ENCODE assay signal across 14 cellular contexts in genomic region chr9:126665696-126666035, GRCh38. TPM values are rescaled to one million over a fixed set of nuclear protein-coding genes. Genes with fewer than 3 reads are reported as not detected.
DNase-seq lines count a peak whose midpoint lies in the region; ATAC-seq and TF ChIP-seq lines count a peak whose summit lies in the region.
"Had no signal": no experiment of that assay in that cellular context is flagged by ENCODE, and none has a peak within 500 bp of the region (broad histone marks: within the 10 kb centered on the region; RNA-seq: fewer than 3 reads in every experiment).

No MANE protein-coding gene starts in this region.

- TF ChIP-seq CTCF in GM23338 (conservative IDR thresholded peaks at IDR 0.05; ENCODE audit: low read depth in 2 of 2) (no peak), dorsolateral prefrontal cortex (IDR thresholded peaks at IDR 0.05 in 54 of 56, conservative IDR thresholded peaks at IDR 0.05 in 2 of 56; ENCODE audit: low read depth in 1 of 56, partially characterized antibody in 56 of 56) (no peak), smooth muscle cell (IDR thresholded peaks at IDR 0.05; ENCODE audit: borderline replicate concordance, insufficient read depth, poor library complexity, severe bottlenecking) (no peak), mucosa of descending colon (IDR thresholded peaks at IDR 0.05) (no peak)

- H3F3A ChIP-seq in GM23338 (replicated peaks; ENCODE audit: low read depth) (peaks cover 17% of the 10 kb centered on the region), smooth muscle cell (ENCODE audit: low read depth) (no peaks in the 10 kb centered on the region)

- H3K79me2 ChIP-seq in GM23338 (replicated peaks; ENCODE audit: insufficient read depth) (no peaks in the 10 kb centered on the region), smooth muscle cell (ENCODE audit: low read depth) (no peaks in the 10 kb centered on the region)

- H3K27me3 Mint-ChIP-seq in GM23338 (ENCODE audit: insufficient read depth, low read depth, poor library complexity), result peaks cover 23% of the 10 kb centered on the region

- no peak overlapping the region for H3K9ac ChIP-seq in smooth muscle cell (ENCODE audit: low read depth)

- H3K27ac ChIP-seq in GM23338 (ENCODE audit: low read depth) (no peak overlapping the region), dorsolateral prefrontal cortex (no peak overlapping the region), smooth muscle cell (ENCODE audit: low read depth) (no peak overlapping the region)

- 41% methylated on average over 14 of the region's 14 CpGs for WGBS in smooth muscle cell (ENCODE audit: low lambda C conversion rate)

- no peaks in the 10 kb centered on the region for H3K9me2 ChIP-seq in GM23338 (ENCODE audit: insufficient read depth)

- H3K27me3 ChIP-seq in GM23338 (ENCODE audit: insufficient read depth) (peaks cover 14% of the 10 kb centered on the region; the same call in 1 of the 2 replicates), dorsolateral prefrontal cortex (peaks cover 0 to 52% (median 11%) of the 10 kb centered on the region in 45 donors), smooth muscle cell (ENCODE audit: low read depth) (peaks cover 33% of the 10 kb centered on the region)

- H3K4me3 ChIP-seq in GM23338, result peak overlapping the region; percentile 53
- H3K4me3 ChIP-seq in dorsolateral prefrontal cortex, result peak overlapping the region in 30 of 59 donors; percentile 14 to 63 (median 36)
- peak overlapping the region; percentile 40 for H3K4me3 ChIP-seq in iPS-18c (ENCODE audit: insufficient read depth, low read depth, low read length)
- H3K4me3 ChIP-seq in smooth muscle cell, result peak overlapping the region; percentile 32
- H3K4me3 ChIP-seq in mucosa of descending colon, result no peak overlapping the region

- no peaks in the 10 kb centered on the region for H4K20me1 ChIP-seq in GM23338 (replicated peaks; ENCODE audit: insufficient read depth)
- no peaks in the 10 kb centered on the region for H4K20me1 ChIP-seq in smooth muscle cell (ENCODE audit: low read depth)

- no peaks in the 10 kb centered on the region for H3K36me3 Mint-ChIP-seq in GM23338 (ENCODE audit: low read depth)
- H3K36me3 Mint-ChIP-seq: CD8-positive, alpha-beta T cell had no signal

- ATAC-seq in GM23338, result peak; percentile 16
- ATAC-seq in GM19023 (IDR thresholded peaks at IDR 0.05; ENCODE audit: unreplicated experiment), result no peak
- ATAC-seq in mucosa of descending colon, result no peak
- ATAC-seq: CD8-positive, alpha-beta T cell; PC-3 had no signal

- H3K4me1 ChIP-seq in GM23338 (ENCODE audit: insufficient read depth) (peaks cover 47% of the 10 kb centered on the region), smooth muscle cell (ENCODE audit: low read depth) (peaks cover 23% of the 10 kb centered on the region), mucosa of descending colon (ENCODE audit: low read depth) (peaks cover 6% of the 10 kb centered on the region)

- H3K36me3 ChIP-seq in GM23338 (ENCODE audit: insufficient read depth) (no peaks in the 10 kb centered on the region), smooth muscle cell (ENCODE audit: low read depth) (no peaks in the 10 kb centered on the region), mucosa of descending colon (ENCODE audit: low read depth) (no peaks in the 10 kb centered on the region)

- H3K9me3 Mint-ChIP-seq in GM23338, result no peaks in the 10 kb centered on the region
- H3K9me3 Mint-ChIP-seq: CD8-positive, alpha-beta T cell had no signal

- H3K4me2 ChIP-seq in GM23338 (peak overlapping the region; percentile 89), smooth muscle cell (peak overlapping the region; percentile 84)

- H3K9me3 ChIP-seq in iPS-18c (ENCODE audit: control insufficient read depth, insufficient read depth, low read length) (peaks cover 3% of the 10 kb centered on the region), smooth muscle cell (replicated peaks; ENCODE audit: low read depth) (no peaks in the 10 kb centered on the region), mucosa of descending colon (no peaks in the 10 kb centered on the region)

- H3K4me1 Mint-ChIP-seq in GM23338, result peaks cover 36% of the 10 kb centered on the region

- no peak overlapping the region; the same call in 2 of the 3 replicates for H3K4me3 Mint-ChIP-seq in GM23338
- H3K4me3 Mint-ChIP-seq: CD8-positive, alpha-beta T cell had no signal

- H3K27ac Mint-ChIP-seq in GM23338, result no peak overlapping the region
- H3K27ac Mint-ChIP-seq: CD8-positive, alpha-beta T cell had no signal

- H2AFZ ChIP-seq in GM23338, result peak overlapping the region; percentile 92
- H2AFZ ChIP-seq in smooth muscle cell (ENCODE audit: low read depth), result no peak overlapping the region

- intact Hi-C loops in dorsolateral prefrontal cortex (cut with DNase I), result no loop called here
- intact Hi-C loops in mucosa of descending colon (cut with DNase I, micrococcal nuclease), result no loop called here

- DNase-seq in GM23338 (ENCODE audit: low spot score), result peak; percentile 36
- DNase-seq in dorsolateral prefrontal cortex, result no peak
- DNase-seq in smooth muscle cell (lab: John Stamatoyannopoulos, UW; ENCODE audit: unreplicated experiment), result no peak
- no peak for DNase-seq in UCSD-AML1 (lab: John Stamatoyannopoulos, UW; ENCODE audit: unreplicated experiment)
- DNase-seq in mucosa of descending colon, result no peak
- DNase-seq in GM03348 (ENCODE audit: low spot score), result no peak
- DNase-seq: ACHN; CD8-positive, alpha-beta T cell; KG1; NCI-H1092; NCI-H1694; PC-3 had no signal

TF ChIP-seq in GM23338, 12 proteins besides CTCF, POLR2A, EP300 and RAD21:
- TF ChIP-seq ZNF331 (CRISPR knock-in tag; IDR thresholded peaks at IDR 0.05; ENCODE audit: low read depth) (no peak), STAT1 (IDR thresholded peaks at IDR 0.05; ENCODE audit: unreplicated experiment) (no peak), ZNF114 (CRISPR knock-in tag; IDR thresholded peaks at IDR 0.05) (no peak), NANOG (IDR thresholded peaks at IDR 0.05; ENCODE audit: borderline replicate concordance) (no peak), EZH2 (IDR thresholded peaks at IDR 0.05; ENCODE audit: low read depth, unreplicated experiment) (no peak), CREB1 (CRISPR knock-in tag; IDR thresholded peaks at IDR 0.05; ENCODE audit: low read depth) (no peak)

RNA-seq across cellular contexts. Expression of gene LMX1B, which starts 51.9 kb away (rescaled TPM):
- total RNA-seq in GM23338 (2014; rRNA removed; shearing (Covaris generic)), result 0.21 TPM in 1 of 2 replicates, not detected in the other
- 0.05 and 0.08 TPM in 2 replicates for polyA plus RNA-seq in GM23338 (2016; fragmentation: Nextera tagmentation; extraction: Ambion mirVana)
- under 1 TPM in 12 of 120 experiments, not detected in 108; 0.06 to 0.70 (median 0.18) TPM for total RNA-seq in dorsolateral prefrontal cortex
- not detected in 2 replicates for total RNA-seq in smooth muscle cell
- not detected in 2 replicates for polyA plus RNA-seq in smooth muscle cell
- under 1 TPM in 2 of 3 donors, not detected in 1; 0.14 to 0.51 TPM for total RNA-seq in mucosa of descending colon
- total RNA-seq: CD8-positive, alpha-beta T cell had no signal
